In genomic region chr12:115895247-115895646, GRCh38 we compare ENCODE assay signal across 11 cellular contexts.
DNase-seq lines count a peak whose midpoint lies in the region; ATAC-seq, FAIRE-seq and TF ChIP-seq lines count a peak whose summit lies in the region.
"Had no signal": no experiment of that assay in that cellular context is flagged by ENCODE, and none has a peak within 500 bp of the region (broad histone marks: within the 10 kb centered on the region; RNA-seq: fewer than 3 reads in every experiment).

No MANE protein-coding gene starts in this region.

- no peaks in the 10 kb centered on the region for H3K4me1 ChIP-seq in pancreas

- in situ Hi-C loops in SK-MEL-5 (cut with HindIII; ENCODE audit: low pct_unique_long_range_greater_than_20kb, low sequenced_read_pairs): no loop called here

- 80 to 88% methylated on average over 1 of the region's 1 CpG for WGBS in pancreas, 2 donors

- TF ChIP-seq CTCF in AG10803 (conservative IDR thresholded peaks at IDR 0.05; ENCODE audit: low read length) (peak; percentile 44), GM12875 (IDR thresholded peaks at IDR 0.05; ENCODE audit: borderline replicate concordance, insufficient read depth, low read depth, low read length) (peak; percentile 48; the same call in 1 of the 2 replicates), pancreas (IDR thresholded peaks at IDR 0.05) (peak in 1 of 4 donors; percentile 6)

- H3K27me3 ChIP-seq in pancreas: peaks cover 0 to 6% (median 0%) of the 10 kb centered on the region in 4 donors

- no peaks in the 10 kb centered on the region for H3K9me3 ChIP-seq in pancreas

- no peaks in the 10 kb centered on the region for H3K36me3 ChIP-seq in pancreas

- DNase-seq in AG10803 (ENCODE audit: low read depth) (no peak), SK-MEL-5 (ENCODE audit: low read depth, low spot score) (peak; percentile 41), iPS-NIHi7 (ENCODE audit: extremely low spot score) (peak; percentile 58), NCI-H1417 (lab: John Stamatoyannopoulos, UW) (no peak), C1 segment of cervical spinal cord (lab: John Stamatoyannopoulos, UW) (no peak), GDM1 (lab: John Stamatoyannopoulos, UW) (no peak), pancreas (no peak)
- DNase-seq: activated naive CD8-positive, alpha-beta T cell treated with anti-CD3 and anti-CD28 coated beads, Interleukin-2, amount 10 ng/mL, durations not matched to agents 7 days and 5 days; stimulated activated naive CD4-positive, alpha-beta T cell had no signal

- H3K27ac ChIP-seq in pancreas: no peak overlapping the region

- ATAC-seq in pancreas: no peak

- FAIRE-seq in pancreas (lab: Jason Lieb, UNC): no peak
- FAIRE-seq: RCC 7860 had no signal

- no peak overlapping the region for H3K4me3 ChIP-seq in AG10803 (ENCODE audit: low read length)
- no peak overlapping the region for H3K4me3 ChIP-seq in GM12875 (ENCODE audit: low read depth, low read length)
- H3K4me3 ChIP-seq in pancreas: no peak overlapping the region

- intact Hi-C loops in pancreas (cut with DNase I): no loop called here

Comparison
In these comparisons a context has a peak if more than half of its experiments do, and no peak if none do; other contexts are left out.
1. DNase-seq: peak in SK-MEL-5 (single experiment) and iPS-NIHi7 (single experiment); none in AG10803 (single experiment), NCI-H1417 (0 of 3), C1 segment of cervical spinal cord (0 of 14), GDM1 (single experiment) and pancreas (0 of 6).